2 cellular contexts compared by ENCODE assay signal in genomic region chr5:176444742-176445141, GRCh38.
TF ChIP-seq lines count a peak whose summit lies in the region.

No MANE protein-coding gene starts in this region.

TF ChIP-seq in HEK293, 187 proteins besides CTCF, POLR2A, EP300 and RAD21:
- no peak for TF ChIP-seq ZBTB20 (tag by site-specific recombination; IDR thresholded peaks at IDR 0.05)
- TF ChIP-seq PRDM10 (tag by site-specific recombination; IDR thresholded peaks at IDR 0.05) = peak; percentile 65

TF ChIP-seq in K562, 482 proteins besides CTCF, POLR2A, EP300 and RAD21:
- no peak for TF ChIP-seq SMAD2 (IDR thresholded peaks at IDR 0.05; ENCODE audit: low read depth, low read length)
- TF ChIP-seq PRDM10 (IDR thresholded peaks at IDR 0.05; ENCODE audit: partially characterized antibody) = peak; percentile 91
